Comparison of ENCODE assay signal across 2 cellular contexts in genomic region chr18:10577842-10578572, GRCh38.
A peak's percentile ranks its signal among the peaks of the same experiment; 100 is the strongest.
TF ChIP-seq lines count a peak whose summit lies in the region.
"Not testable (repeated sequence)": the region's sequence is repeated elsewhere in the genome, so short reads cannot be mapped to it uniquely, and the experiment has no call there.

No MANE protein-coding gene starts in this region.

TF ChIP-seq in WTC11, 78 proteins besides CTCF, POLR2A, EP300 and RAD21:
- TF ChIP-seq, protein P1, sequence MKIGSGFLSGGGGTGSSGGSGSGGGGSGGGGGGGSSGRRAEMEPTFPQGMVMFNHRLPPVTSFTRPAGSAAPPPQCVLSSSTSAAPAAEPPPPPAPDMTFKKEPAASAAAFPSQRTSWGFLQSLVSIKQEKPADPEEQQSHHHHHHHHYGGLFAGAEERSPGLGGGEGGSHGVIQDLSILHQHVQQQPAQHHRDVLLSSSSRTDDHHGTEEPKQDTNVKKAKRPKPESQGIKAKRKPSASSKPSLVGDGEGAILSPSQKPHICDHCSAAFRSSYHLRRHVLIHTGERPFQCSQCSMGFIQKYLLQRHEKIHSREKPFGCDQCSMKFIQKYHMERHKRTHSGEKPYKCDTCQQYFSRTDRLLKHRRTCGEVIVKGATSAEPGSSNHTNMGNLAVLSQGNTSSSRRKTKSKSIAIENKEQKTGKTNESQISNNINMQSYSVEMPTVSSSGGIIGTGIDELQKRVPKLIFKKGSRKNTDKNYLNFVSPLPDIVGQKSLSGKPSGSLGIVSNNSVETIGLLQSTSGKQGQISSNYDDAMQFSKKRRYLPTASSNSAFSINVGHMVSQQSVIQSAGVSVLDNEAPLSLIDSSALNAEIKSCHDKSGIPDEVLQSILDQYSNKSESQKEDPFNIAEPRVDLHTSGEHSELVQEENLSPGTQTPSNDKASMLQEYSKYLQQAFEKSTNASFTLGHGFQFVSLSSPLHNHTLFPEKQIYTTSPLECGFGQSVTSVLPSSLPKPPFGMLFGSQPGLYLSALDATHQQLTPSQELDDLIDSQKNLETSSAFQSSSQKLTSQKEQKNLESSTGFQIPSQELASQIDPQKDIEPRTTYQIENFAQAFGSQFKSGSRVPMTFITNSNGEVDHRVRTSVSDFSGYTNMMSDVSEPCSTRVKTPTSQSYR (CRISPR knock-in tag; IDR thresholded peaks at IDR 0.05), result peak; percentile 81; the same call in 1 of the 2 replicates
- peak; percentile 88 for TF ChIP-seq FOXK1 (CRISPR knock-in tag; IDR thresholded peaks at IDR 0.05)
- 0 out of 2 replicates have a peak, but pooled peaks have one; percentile 53 for TF ChIP-seq FOXP4 (CRISPR knock-in tag; IDR thresholded peaks at IDR 0.05)
TF ChIP-seq in WTC11: peak in this region for 3; not testable (repeated sequence) for 75.

TF ChIP-seq in K562, 482 proteins besides CTCF, POLR2A, EP300 and RAD21 (continues in another document):
- TF ChIP-seq DMBX1 (CRISPR knock-in tag; IDR thresholded peaks at IDR 0.05; ENCODE audit: borderline replicate concordance) (0 out of 2 replicates have a peak, but pooled peaks have one; percentile 60), L3MBTL2 (IDR thresholded peaks at IDR 0.05) (peak; percentile 48; the same call in 1 of the 2 replicates), PHF20 (IDR thresholded peaks at IDR 0.05; ENCODE audit: partially characterized antibody) (peak; percentile 37), DPF2 (IDR thresholded peaks at IDR 0.05) (peak; percentile 22; the same call in 1 of the 2 replicates), MAZ (CRISPR knock-in tag; conservative IDR thresholded peaks at IDR 0.05 in 1 of 2, IDR thresholded peaks at IDR 0.05 in 1 of 2) (0 out of 4 replicates have a peak, but pooled peaks have one; percentile 21 to 55), CXXC5 (CRISPR knock-in tag; IDR thresholded peaks at IDR 0.05) (peak; percentile 63), ATF1 (tag; IDR thresholded peaks at IDR 0.05) (peak; percentile 41), ZFX (CRISPR knock-in tag; IDR thresholded peaks at IDR 0.05) (peak; percentile 41), ARID1B (IDR thresholded peaks at IDR 0.05) (peak; percentile 61), PKNOX1 (IDR thresholded peaks at IDR 0.05) (peak; percentile 26; the same call in 1 of the 2 replicates), TCF3 (CRISPR knock-in tag; IDR thresholded peaks at IDR 0.05) (0 out of 2 replicates have a peak, but pooled peaks have one; percentile 16), TAF7 (tag; IDR thresholded peaks at IDR 0.05) (peak; percentile 63), SMAD4 (CRISPR knock-in tag; conservative IDR thresholded peaks at IDR 0.05) (peak; percentile 80), TAF1 (IDR thresholded peaks at IDR 0.05; ENCODE audit: control insufficient read depth, extremely low read depth, insufficient read depth, low read length, severe bottlenecking) (peak; percentile 18), LEF1 (IDR thresholded peaks at IDR 0.05) (peak; percentile 70; the same call in 1 of the 2 replicates), POLR2G (IDR thresholded peaks at IDR 0.05; ENCODE audit: low read depth, low read length) (peak; percentile 52), NRF1 (conservative IDR thresholded peaks at IDR 0.05 in 1 of 2, IDR thresholded peaks at IDR 0.05 in 1 of 2) (peak; percentile 33 to 39; a peak in 3 of 4 replicates), MAFG (tag; conservative IDR thresholded peaks at IDR 0.05) (0 out of 2 replicates have a peak, but pooled peaks have one; percentile 18), SOX6 (IDR thresholded peaks at IDR 0.05) (peak; percentile 50; the same call in 1 of the 2 replicates), ZNF583 (CRISPR knock-in tag; IDR thresholded peaks at IDR 0.05) (0 out of 2 replicates have a peak, but pooled peaks have one; percentile 69), FOXJ2 (tag; IDR thresholded peaks at IDR 0.05) (peak; percentile 73; the same call in 1 of the 2 replicates), PHF8 (IDR thresholded peaks at IDR 0.05; ENCODE audit: borderline replicate concordance, low read length) (peak; percentile 5; the same call in 1 of the 2 replicates), YY1 (IDR thresholded peaks at IDR 0.05; ENCODE audit: borderline replicate concordance in 1 of 3, control insufficient read depth in 1 of 3, extremely low read depth in 1 of 3, insufficient read depth in 3 of 3, insufficient read length in 1 of 3, insufficient replicate concordance in 2 of 3, low read depth in 1 of 3, low read length in 2 of 3) (peak in 2 of 3 experiments; percentile 38 to 57), EGR1 (conservative IDR thresholded peaks at IDR 0.05) (peak; percentile 74), NCOR1 (IDR thresholded peaks at IDR 0.05) (peak; percentile 38), NR2C2 (tag; IDR thresholded peaks at IDR 0.05) (0 out of 2 replicates have a peak, but pooled peaks have one; percentile 25), ZBTB17 (CRISPR knock-in tag; IDR thresholded peaks at IDR 0.05) (peak; percentile 82), RBFOX2 (IDR thresholded peaks at IDR 0.05; ENCODE audit: low read depth, low read length) (peak; percentile 44), CTBP1 (IDR thresholded peaks at IDR 0.05; ENCODE audit: borderline replicate concordance) (peak; percentile 42; the same call in 1 of the 2 replicates), FOXA3 (CRISPR knock-in tag; conservative IDR thresholded peaks at IDR 0.05 in 1 of 2, IDR thresholded peaks at IDR 0.05 in 1 of 2) (peak; percentile 95 to 99), EP400 (IDR thresholded peaks at IDR 0.05) (peak; percentile 73), FOXK2 (conservative IDR thresholded peaks at IDR 0.05 in 1 of 2, IDR thresholded peaks at IDR 0.05 in 1 of 2; ENCODE audit: low read depth in 2 of 2) (peak; percentile 94 to 95), ATF7 (IDR thresholded peaks at IDR 0.05) (peak; percentile 28; the same call in 1 of the 2 replicates), SMARCE1 (IDR thresholded peaks at IDR 0.05) (0 out of 2 replicates have a peak, but pooled peaks have one; percentile 28)
- TF ChIP-seq, protein P2, sequence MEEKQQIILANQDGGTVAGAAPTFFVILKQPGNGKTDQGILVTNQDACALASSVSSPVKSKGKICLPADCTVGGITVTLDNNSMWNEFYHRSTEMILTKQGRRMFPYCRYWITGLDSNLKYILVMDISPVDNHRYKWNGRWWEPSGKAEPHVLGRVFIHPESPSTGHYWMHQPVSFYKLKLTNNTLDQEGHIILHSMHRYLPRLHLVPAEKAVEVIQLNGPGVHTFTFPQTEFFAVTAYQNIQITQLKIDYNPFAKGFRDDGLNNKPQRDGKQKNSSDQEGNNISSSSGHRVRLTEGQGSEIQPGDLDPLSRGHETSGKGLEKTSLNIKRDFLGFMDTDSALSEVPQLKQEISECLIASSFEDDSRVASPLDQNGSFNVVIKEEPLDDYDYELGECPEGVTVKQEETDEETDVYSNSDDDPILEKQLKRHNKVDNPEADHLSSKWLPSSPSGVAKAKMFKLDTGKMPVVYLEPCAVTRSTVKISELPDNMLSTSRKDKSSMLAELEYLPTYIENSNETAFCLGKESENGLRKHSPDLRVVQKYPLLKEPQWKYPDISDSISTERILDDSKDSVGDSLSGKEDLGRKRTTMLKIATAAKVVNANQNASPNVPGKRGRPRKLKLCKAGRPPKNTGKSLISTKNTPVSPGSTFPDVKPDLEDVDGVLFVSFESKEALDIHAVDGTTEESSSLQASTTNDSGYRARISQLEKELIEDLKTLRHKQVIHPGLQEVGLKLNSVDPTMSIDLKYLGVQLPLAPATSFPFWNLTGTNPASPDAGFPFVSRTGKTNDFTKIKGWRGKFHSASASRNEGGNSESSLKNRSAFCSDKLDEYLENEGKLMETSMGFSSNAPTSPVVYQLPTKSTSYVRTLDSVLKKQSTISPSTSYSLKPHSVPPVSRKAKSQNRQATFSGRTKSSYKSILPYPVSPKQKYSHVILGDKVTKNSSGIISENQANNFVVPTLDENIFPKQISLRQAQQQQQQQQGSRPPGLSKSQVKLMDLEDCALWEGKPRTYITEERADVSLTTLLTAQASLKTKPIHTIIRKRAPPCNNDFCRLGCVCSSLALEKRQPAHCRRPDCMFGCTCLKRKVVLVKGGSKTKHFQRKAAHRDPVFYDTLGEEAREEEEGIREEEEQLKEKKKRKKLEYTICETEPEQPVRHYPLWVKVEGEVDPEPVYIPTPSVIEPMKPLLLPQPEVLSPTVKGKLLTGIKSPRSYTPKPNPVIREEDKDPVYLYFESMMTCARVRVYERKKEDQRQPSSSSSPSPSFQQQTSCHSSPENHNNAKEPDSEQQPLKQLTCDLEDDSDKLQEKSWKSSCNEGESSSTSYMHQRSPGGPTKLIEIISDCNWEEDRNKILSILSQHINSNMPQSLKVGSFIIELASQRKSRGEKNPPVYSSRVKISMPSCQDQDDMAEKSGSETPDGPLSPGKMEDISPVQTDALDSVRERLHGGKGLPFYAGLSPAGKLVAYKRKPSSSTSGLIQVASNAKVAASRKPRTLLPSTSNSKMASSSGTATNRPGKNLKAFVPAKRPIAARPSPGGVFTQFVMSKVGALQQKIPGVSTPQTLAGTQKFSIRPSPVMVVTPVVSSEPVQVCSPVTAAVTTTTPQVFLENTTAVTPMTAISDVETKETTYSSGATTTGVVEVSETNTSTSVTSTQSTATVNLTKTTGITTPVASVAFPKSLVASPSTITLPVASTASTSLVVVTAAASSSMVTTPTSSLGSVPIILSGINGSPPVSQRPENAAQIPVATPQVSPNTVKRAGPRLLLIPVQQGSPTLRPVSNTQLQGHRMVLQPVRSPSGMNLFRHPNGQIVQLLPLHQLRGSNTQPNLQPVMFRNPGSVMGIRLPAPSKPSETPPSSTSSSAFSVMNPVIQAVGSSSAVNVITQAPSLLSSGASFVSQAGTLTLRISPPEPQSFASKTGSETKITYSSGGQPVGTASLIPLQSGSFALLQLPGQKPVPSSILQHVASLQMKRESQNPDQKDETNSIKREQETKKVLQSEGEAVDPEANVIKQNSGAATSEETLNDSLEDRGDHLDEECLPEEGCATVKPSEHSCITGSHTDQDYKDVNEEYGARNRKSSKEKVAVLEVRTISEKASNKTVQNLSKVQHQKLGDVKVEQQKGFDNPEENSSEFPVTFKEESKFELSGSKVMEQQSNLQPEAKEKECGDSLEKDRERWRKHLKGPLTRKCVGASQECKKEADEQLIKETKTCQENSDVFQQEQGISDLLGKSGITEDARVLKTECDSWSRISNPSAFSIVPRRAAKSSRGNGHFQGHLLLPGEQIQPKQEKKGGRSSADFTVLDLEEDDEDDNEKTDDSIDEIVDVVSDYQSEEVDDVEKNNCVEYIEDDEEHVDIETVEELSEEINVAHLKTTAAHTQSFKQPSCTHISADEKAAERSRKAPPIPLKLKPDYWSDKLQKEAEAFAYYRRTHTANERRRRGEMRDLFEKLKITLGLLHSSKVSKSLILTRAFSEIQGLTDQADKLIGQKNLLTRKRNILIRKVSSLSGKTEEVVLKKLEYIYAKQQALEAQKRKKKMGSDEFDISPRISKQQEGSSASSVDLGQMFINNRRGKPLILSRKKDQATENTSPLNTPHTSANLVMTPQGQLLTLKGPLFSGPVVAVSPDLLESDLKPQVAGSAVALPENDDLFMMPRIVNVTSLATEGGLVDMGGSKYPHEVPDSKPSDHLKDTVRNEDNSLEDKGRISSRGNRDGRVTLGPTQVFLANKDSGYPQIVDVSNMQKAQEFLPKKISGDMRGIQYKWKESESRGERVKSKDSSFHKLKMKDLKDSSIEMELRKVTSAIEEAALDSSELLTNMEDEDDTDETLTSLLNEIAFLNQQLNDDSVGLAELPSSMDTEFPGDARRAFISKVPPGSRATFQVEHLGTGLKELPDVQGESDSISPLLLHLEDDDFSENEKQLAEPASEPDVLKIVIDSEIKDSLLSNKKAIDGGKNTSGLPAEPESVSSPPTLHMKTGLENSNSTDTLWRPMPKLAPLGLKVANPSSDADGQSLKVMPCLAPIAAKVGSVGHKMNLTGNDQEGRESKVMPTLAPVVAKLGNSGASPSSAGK (IDR thresholded peaks at IDR 0.05), result peak; percentile 62; the same call in 1 of the 2 replicates
- TF ChIP-seq, protein P3, sequence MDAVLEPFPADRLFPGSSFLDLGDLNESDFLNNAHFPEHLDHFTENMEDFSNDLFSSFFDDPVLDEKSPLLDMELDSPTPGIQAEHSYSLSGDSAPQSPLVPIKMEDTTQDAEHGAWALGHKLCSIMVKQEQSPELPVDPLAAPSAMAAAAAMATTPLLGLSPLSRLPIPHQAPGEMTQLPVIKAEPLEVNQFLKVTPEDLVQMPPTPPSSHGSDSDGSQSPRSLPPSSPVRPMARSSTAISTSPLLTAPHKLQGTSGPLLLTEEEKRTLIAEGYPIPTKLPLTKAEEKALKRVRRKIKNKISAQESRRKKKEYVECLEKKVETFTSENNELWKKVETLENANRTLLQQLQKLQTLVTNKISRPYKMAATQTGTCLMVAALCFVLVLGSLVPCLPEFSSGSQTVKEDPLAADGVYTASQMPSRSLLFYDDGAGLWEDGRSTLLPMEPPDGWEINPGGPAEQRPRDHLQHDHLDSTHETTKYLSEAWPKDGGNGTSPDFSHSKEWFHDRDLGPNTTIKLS (IDR thresholded peaks at IDR 0.05; ENCODE audit: borderline replicate concordance, low read depth), result peak; percentile 32; the same call in 1 of the 2 replicates
- not testable (repeated sequence) for TF ChIP-seq ATF1, NR2C2 (CRISPR knock-in tag; IDR thresholded peaks at IDR 0.05)
- TF ChIP-seq, protein P4, sequence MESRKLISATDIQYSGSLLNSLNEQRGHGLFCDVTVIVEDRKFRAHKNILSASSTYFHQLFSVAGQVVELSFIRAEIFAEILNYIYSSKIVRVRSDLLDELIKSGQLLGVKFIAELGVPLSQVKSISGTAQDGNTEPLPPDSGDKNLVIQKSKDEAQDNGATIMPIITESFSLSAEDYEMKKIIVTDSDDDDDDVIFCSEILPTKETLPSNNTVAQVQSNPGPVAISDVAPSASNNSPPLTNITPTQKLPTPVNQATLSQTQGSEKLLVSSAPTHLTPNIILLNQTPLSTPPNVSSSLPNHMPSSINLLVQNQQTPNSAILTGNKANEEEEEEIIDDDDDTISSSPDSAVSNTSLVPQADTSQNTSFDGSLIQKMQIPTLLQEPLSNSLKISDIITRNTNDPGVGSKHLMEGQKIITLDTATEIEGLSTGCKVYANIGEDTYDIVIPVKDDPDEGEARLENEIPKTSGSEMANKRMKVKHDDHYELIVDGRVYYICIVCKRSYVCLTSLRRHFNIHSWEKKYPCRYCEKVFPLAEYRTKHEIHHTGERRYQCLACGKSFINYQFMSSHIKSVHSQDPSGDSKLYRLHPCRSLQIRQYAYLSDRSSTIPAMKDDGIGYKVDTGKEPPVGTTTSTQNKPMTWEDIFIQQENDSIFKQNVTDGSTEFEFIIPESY (CRISPR knock-in tag; IDR thresholded peaks at IDR 0.05), result 0 out of 2 replicates have a peak, but pooled peaks have one; percentile 41
- TF ChIP-seq, protein P5, sequence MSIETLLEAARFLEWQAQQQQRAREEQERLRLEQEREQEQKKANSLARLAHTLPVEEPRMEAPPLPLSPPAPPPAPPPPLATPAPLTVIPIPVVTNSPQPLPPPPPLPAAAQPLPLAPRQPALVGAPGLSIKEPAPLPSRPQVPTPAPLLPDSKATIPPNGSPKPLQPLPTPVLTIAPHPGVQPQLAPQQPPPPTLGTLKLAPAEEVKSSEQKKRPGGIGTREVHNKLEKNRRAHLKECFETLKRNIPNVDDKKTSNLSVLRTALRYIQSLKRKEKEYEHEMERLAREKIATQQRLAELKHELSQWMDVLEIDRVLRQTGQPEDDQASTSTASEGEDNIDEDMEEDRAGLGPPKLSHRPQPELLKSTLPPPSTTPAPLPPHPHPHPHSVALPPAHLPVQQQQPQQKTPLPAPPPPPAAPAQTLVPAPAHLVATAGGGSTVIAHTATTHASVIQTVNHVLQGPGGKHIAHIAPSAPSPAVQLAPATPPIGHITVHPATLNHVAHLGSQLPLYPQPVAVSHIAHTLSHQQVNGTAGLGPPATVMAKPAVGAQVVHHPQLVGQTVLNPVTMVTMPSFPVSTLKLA (conservative IDR thresholded peaks at IDR 0.05), result peak; percentile 19 to 61; a peak in 2 of 4 replicates
